2 cellular contexts compared by ENCODE assay signal in the genomic region with DNA sequence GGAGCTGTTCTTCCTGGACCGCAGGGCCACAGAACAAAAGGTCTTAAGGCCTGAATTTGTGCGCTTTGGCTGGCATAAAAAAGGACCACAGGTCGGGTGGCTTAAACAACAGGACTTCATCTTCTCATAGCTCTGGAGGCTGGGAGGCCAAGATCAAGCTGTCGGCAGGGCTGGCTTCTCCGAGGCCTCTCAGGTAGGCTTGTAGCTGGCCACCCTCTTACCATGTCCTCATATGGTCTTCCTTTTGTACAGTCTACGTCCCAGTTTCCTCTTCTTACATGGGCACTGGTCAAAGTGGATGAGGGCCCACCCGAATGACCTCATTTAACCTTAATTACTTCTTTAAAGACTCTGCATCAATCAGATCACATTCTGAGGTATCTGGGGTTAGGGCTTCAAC.
TF ChIP-seq lines count a peak whose summit lies in the region.

No MANE protein-coding gene starts in this region.

TF ChIP-seq in H1, 55 proteins besides CTCF, POLR2A, EP300 and RAD21:
- TF ChIP-seq, protein P1, sequence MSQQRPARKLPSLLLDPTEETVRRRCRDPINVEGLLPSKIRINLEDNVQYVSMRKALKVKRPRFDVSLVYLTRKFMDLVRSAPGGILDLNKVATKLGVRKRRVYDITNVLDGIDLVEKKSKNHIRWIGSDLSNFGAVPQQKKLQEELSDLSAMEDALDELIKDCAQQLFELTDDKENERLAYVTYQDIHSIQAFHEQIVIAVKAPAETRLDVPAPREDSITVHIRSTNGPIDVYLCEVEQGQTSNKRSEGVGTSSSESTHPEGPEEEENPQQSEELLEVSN (IDR thresholded peaks at IDR 0.05): no peak
- TF ChIP-seq NRF1 (IDR thresholded peaks at IDR 0.05; ENCODE audit: low read depth, low read length): no peak
- no peak for TF ChIP-seq SP2 (IDR thresholded peaks at IDR 0.05; ENCODE audit: low read length)
- TF ChIP-seq ZNF274 (IDR thresholded peaks at IDR 0.05; ENCODE audit: borderline replicate concordance, extremely low read depth, low read length): no peak
- no peak for TF ChIP-seq GABPA (IDR thresholded peaks at IDR 0.05; ENCODE audit: borderline replicate concordance, insufficient read depth, low read length)
- no peak for TF ChIP-seq ASH2L (IDR thresholded peaks at IDR 0.05; ENCODE audit: low read length)
- TF ChIP-seq, protein P2, sequence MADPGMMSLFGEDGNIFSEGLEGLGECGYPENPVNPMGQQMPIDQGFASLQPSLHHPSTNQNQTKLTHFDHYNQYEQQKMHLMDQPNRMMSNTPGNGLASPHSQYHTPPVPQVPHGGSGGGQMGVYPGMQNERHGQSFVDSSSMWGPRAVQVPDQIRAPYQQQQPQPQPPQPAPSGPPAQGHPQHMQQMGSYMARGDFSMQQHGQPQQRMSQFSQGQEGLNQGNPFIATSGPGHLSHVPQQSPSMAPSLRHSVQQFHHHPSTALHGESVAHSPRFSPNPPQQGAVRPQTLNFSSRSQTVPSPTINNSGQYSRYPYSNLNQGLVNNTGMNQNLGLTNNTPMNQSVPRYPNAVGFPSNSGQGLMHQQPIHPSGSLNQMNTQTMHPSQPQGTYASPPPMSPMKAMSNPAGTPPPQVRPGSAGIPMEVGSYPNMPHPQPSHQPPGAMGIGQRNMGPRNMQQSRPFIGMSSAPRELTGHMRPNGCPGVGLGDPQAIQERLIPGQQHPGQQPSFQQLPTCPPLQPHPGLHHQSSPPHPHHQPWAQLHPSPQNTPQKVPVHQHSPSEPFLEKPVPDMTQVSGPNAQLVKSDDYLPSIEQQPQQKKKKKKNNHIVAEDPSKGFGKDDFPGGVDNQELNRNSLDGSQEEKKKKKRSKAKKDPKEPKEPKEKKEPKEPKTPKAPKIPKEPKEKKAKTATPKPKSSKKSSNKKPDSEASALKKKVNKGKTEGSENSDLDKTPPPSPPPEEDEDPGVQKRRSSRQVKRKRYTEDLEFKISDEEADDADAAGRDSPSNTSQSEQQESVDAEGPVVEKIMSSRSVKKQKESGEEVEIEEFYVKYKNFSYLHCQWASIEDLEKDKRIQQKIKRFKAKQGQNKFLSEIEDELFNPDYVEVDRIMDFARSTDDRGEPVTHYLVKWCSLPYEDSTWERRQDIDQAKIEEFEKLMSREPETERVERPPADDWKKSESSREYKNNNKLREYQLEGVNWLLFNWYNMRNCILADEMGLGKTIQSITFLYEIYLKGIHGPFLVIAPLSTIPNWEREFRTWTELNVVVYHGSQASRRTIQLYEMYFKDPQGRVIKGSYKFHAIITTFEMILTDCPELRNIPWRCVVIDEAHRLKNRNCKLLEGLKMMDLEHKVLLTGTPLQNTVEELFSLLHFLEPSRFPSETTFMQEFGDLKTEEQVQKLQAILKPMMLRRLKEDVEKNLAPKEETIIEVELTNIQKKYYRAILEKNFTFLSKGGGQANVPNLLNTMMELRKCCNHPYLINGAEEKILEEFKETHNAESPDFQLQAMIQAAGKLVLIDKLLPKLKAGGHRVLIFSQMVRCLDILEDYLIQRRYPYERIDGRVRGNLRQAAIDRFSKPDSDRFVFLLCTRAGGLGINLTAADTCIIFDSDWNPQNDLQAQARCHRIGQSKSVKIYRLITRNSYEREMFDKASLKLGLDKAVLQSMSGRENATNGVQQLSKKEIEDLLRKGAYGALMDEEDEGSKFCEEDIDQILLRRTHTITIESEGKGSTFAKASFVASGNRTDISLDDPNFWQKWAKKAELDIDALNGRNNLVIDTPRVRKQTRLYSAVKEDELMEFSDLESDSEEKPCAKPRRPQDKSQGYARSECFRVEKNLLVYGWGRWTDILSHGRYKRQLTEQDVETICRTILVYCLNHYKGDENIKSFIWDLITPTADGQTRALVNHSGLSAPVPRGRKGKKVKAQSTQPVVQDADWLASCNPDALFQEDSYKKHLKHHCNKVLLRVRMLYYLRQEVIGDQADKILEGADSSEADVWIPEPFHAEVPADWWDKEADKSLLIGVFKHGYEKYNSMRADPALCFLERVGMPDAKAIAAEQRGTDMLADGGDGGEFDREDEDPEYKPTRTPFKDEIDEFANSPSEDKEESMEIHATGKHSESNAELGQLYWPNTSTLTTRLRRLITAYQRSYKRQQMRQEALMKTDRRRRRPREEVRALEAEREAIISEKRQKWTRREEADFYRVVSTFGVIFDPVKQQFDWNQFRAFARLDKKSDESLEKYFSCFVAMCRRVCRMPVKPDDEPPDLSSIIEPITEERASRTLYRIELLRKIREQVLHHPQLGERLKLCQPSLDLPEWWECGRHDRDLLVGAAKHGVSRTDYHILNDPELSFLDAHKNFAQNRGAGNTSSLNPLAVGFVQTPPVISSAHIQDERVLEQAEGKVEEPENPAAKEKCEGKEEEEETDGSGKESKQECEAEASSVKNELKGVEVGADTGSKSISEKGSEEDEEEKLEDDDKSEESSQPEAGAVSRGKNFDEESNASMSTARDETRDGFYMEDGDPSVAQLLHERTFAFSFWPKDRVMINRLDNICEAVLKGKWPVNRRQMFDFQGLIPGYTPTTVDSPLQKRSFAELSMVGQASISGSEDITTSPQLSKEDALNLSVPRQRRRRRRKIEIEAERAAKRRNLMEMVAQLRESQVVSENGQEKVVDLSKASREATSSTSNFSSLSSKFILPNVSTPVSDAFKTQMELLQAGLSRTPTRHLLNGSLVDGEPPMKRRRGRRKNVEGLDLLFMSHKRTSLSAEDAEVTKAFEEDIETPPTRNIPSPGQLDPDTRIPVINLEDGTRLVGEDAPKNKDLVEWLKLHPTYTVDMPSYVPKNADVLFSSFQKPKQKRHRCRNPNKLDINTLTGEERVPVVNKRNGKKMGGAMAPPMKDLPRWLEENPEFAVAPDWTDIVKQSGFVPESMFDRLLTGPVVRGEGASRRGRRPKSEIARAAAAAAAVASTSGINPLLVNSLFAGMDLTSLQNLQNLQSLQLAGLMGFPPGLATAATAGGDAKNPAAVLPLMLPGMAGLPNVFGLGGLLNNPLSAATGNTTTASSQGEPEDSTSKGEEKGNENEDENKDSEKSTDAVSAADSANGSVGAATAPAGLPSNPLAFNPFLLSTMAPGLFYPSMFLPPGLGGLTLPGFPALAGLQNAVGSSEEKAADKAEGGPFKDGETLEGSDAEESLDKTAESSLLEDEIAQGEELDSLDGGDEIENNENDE (IDR thresholded peaks at IDR 0.05; ENCODE audit: insufficient replicate concordance, low read length): no peak
- TF ChIP-seq EGR1 (IDR thresholded peaks at IDR 0.05; ENCODE audit: borderline replicate concordance, low read depth, low read length): no peak
- no peak for TF ChIP-seq TBP (IDR thresholded peaks at IDR 0.05; ENCODE audit: low read depth, low read length)
- no peak for TF ChIP-seq BCL11A (IDR thresholded peaks at IDR 0.05; ENCODE audit: low read depth in 2 of 2, low read length in 2 of 2)
- TF ChIP-seq KDM1A (IDR thresholded peaks at IDR 0.05; ENCODE audit: borderline replicate concordance, low read length): no peak
- no peak for TF ChIP-seq CHD2 (IDR thresholded peaks at IDR 0.05; ENCODE audit: low read length)
- no peak for TF ChIP-seq RNF2 (IDR thresholded peaks at IDR 0.05; ENCODE audit: borderline replicate concordance, low read depth, low read length, missing control alignments, poor library complexity, severe bottlenecking)
- TF ChIP-seq POU5F1 (IDR thresholded peaks at IDR 0.05; ENCODE audit: low read depth, low read length): no peak
- no peak for TF ChIP-seq NANOG (IDR thresholded peaks at IDR 0.05; ENCODE audit: insufficient read depth, low read depth, low read length, poor library complexity, severe bottlenecking)
- no peak for TF ChIP-seq SP1 (IDR thresholded peaks at IDR 0.05; ENCODE audit: low read depth, low read length)

TF ChIP-seq in HepG2, 621 proteins besides CTCF, POLR2A, EP300 and RAD21:
- TF ChIP-seq LCORL (IDR thresholded peaks at IDR 0.05) (no peak), LCORL (CRISPR knock-in tag; IDR thresholded peaks at IDR 0.05) (no peak), ZNF816 (CRISPR knock-in tag; IDR thresholded peaks at IDR 0.05; ENCODE audit: borderline replicate concordance) (no peak), RFX3 (CRISPR knock-in tag; IDR thresholded peaks at IDR 0.05) (no peak), AGO1 (IDR thresholded peaks at IDR 0.05; ENCODE audit: low read depth, low read length, poor library complexity, severe bottlenecking) (no peak), RFX5 (IDR thresholded peaks at IDR 0.05; ENCODE audit: low read depth, low read length) (no peak), KLF12 (CRISPR knock-in tag; IDR thresholded peaks at IDR 0.05; ENCODE audit: borderline replicate concordance) (no peak)
- TF ChIP-seq, protein P3, sequence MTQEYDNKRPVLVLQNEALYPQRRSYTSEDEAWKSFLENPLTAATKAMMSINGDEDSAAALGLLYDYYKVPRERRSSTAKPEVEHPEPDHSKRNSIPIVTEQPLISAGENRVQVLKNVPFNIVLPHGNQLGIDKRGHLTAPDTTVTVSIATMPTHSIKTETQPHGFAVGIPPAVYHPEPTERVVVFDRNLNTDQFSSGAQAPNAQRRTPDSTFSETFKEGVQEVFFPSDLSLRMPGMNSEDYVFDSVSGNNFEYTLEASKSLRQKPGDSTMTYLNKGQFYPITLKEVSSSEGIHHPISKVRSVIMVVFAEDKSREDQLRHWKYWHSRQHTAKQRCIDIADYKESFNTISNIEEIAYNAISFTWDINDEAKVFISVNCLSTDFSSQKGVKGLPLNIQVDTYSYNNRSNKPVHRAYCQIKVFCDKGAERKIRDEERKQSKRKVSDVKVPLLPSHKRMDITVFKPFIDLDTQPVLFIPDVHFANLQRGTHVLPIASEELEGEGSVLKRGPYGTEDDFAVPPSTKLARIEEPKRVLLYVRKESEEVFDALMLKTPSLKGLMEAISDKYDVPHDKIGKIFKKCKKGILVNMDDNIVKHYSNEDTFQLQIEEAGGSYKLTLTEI (CRISPR knock-in tag; conservative IDR thresholded peaks at IDR 0.05): no peak
- TF ChIP-seq, protein P4, sequence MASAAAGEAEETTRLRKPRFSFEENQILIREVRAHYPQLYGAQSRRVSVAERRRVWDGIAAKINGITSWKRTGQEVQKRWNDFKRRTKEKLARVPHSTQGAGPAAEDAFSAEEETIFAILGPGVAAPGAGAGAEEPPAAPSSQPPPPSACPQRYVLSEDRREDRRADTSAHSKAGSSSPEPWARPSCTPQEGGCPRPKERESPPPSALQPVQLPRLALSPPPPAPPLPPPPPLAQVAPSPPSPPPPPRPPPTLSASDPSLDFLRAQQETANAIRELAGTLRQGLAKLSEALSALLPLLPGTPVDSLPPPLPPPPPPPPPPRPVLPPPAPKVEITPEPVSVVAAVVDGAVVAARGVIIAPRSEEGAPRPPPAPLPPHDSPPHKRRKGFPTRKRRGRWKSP (CRISPR knock-in tag; IDR thresholded peaks at IDR 0.05): no peak
TF ChIP-seq in HepG2: peak in this region for 0.
